Comparison of ENCODE assay signal across 8 cellular contexts in genomic region chr13:52127783-52128702, GRCh38. TPM values are rescaled to one million over a fixed set of nuclear protein-coding genes. Genes with fewer than 3 reads are reported as not detected.
DNase-seq lines count a peak whose midpoint lies in the region; ATAC-seq and TF ChIP-seq lines count a peak whose summit lies in the region.

No MANE protein-coding gene starts in this region.

- no peak overlapping the region for H2BK120ac ChIP-seq in mesendoderm (ENCODE audit: low read depth, low read length)

- H3K56ac ChIP-seq in mesendoderm (ENCODE audit: low read length) = no peak overlapping the region

- ATAC-seq in GM18517 (IDR thresholded peaks at IDR 0.05; ENCODE audit: unreplicated experiment) (peak; percentile 47), HG03442 (IDR thresholded peaks at IDR 0.05; ENCODE audit: unreplicated experiment) (peak; percentile 53)

- H3K36me3 Mint-ChIP-seq in activated CD4-positive, alpha-beta memory T cell treated with anti-CD3 and anti-CD28 coated beads, Interleukin-2, amount 10 ng/mL, durations not matched to agents 7 days and 5 days (ENCODE audit: low read depth) = peaks cover 2% of the 10 kb centered on the region
- H3K36me3 Mint-ChIP-seq in endodermal cell (ENCODE audit: low read depth) = peaks cover 26% of the 10 kb centered on the region

- no peak overlapping the region for H2BK15ac ChIP-seq in mesendoderm (replicated peaks; ENCODE audit: low read depth)

- H3K27ac Mint-ChIP-seq in activated CD4-positive, alpha-beta memory T cell treated with anti-CD3 and anti-CD28 coated beads, Interleukin-2, amount 10 ng/mL, durations not matched to agents 7 days and 5 days = no peak overlapping the region
- H3K27ac Mint-ChIP-seq in endodermal cell = peak overlapping the region; percentile 23

- peaks cover 27% of the 10 kb centered on the region for H3K36me3 ChIP-seq in endodermal cell (ENCODE audit: control insufficient read depth, insufficient read depth, low read length)
- H3K36me3 ChIP-seq in mesendoderm (ENCODE audit: control insufficient read depth, insufficient read depth, low read length) = no peaks in the 10 kb centered on the region

- no peak overlapping the region for H4K8ac ChIP-seq in mesendoderm (ENCODE audit: low read depth, low read length)

- no peak for DNase-seq in AG04449 (ENCODE audit: low read depth, low spot score)
- peak; percentile 24 for DNase-seq in NCI-H774 (lab: John Stamatoyannopoulos, UW)
- peak; percentile 59 for DNase-seq in activated CD4-positive, alpha-beta memory T cell treated with anti-CD3 and anti-CD28 coated beads, Interleukin-2, amount 10 ng/mL, durations not matched to agents 7 days and 5 days
- DNase-seq in endodermal cell = peak; percentile 88
- DNase-seq in mesendoderm = peak; percentile 81
- peak; percentile 15 for DNase-seq in stimulated activated CD8-positive, alpha-beta memory T cell treated with anti-CD3 and anti-CD28 coated beads, Interleukin-4, amount 100 ng/mL, for 24 hours (ENCODE audit: low read depth)

- CTCF ChIA-PET in AG04449 (lab: Yijun Ruan, JAX) = interaction anchor here (0.6 to 5.2 kb wide), 52 partner anchors 9 to 1003 kb away, joined by 3 to 115 read pairs (median 4); no protein-coding TSS in a partner anchor
- CTCF ChIA-PET in activated CD4-positive, alpha-beta memory T cell treated with anti-CD3 and anti-CD28 coated beads, Interleukin-2, amount 10 ng/mL, durations not matched to agents 7 days and 5 days (lab: Charles Lee) = interaction anchor here (0.5 to 3.3 kb wide), 36 partner anchors 10 to 1030 kb away, joined by 3 to 51 read pairs (median 3); partner anchors contain the start of genes ALG11, NEK3 and VPS36

- H3K23ac ChIP-seq in mesendoderm (ENCODE audit: low read length) = no peak overlapping the region

- H3K9ac ChIP-seq in endodermal cell (ENCODE audit: extremely low read depth, low read length, poor library complexity, severe bottlenecking) (no peak overlapping the region), mesendoderm (ENCODE audit: low read length) (peak overlapping the region; percentile 8)

- 2 to 5% methylated on average over 19 to 33 of the region's 33 CpGs for WGBS in endodermal cell (ENCODE audit: insufficient coverage in 1 of 2, insufficient read length in 1 of 2), 2 experiments
- no CpG with 5 or more reads among the region's 33 CpGs for WGBS in mesendoderm (ENCODE audit: extremely low coverage, insufficient coverage, low lambda C conversion rate)

- H3K4me1 ChIP-seq in endodermal cell (ENCODE audit: control insufficient read depth, insufficient read depth, low read length) (no peaks in the 10 kb centered on the region), mesendoderm (ENCODE audit: control insufficient read depth, low read depth, low read length) (no peaks in the 10 kb centered on the region)

- H3K27ac ChIP-seq in endodermal cell (ENCODE audit: low read depth, low read length) (no peak overlapping the region), mesendoderm (ENCODE audit: low read depth, low read length) (no peak overlapping the region)

- H3K27me3 ChIP-seq in endodermal cell (ENCODE audit: control insufficient read depth, insufficient read depth, low read length, poor library complexity, severe bottlenecking) = no peaks in the 10 kb centered on the region
- H3K27me3 ChIP-seq in mesendoderm (ENCODE audit: insufficient read depth, low read length, poor library complexity) = no peaks in the 10 kb centered on the region

- no peak overlapping the region for H3K4ac ChIP-seq in mesendoderm (ENCODE audit: low read depth, low read length)

- H2BK5ac ChIP-seq in mesendoderm (ENCODE audit: low read length) = no peak overlapping the region

- peaks cover 16% of the 10 kb centered on the region for H3K27me3 Mint-ChIP-seq in activated CD4-positive, alpha-beta memory T cell treated with anti-CD3 and anti-CD28 coated beads, Interleukin-2, amount 10 ng/mL, durations not matched to agents 7 days and 5 days
- H3K27me3 Mint-ChIP-seq in endodermal cell (ENCODE audit: insufficient read depth) = peaks cover 13% of the 10 kb centered on the region

- no peak overlapping the region for H4K5ac ChIP-seq in mesendoderm (ENCODE audit: low read length)

- no peak overlapping the region for H3K18ac ChIP-seq in mesendoderm (ENCODE audit: low read length)

- H3K9me3 Mint-ChIP-seq in activated CD4-positive, alpha-beta memory T cell treated with anti-CD3 and anti-CD28 coated beads, Interleukin-2, amount 10 ng/mL, durations not matched to agents 7 days and 5 days = no peaks in the 10 kb centered on the region
- H3K9me3 Mint-ChIP-seq in endodermal cell = peaks cover 5% of the 10 kb centered on the region

- no peaks in the 10 kb centered on the region for H3K9me3 ChIP-seq in endodermal cell (ENCODE audit: control insufficient read depth, low read length)

- POLR2A ChIA-PET in AG04449 (lab: Yijun Ruan, JAX) = interaction anchor here (0.9 kb wide), 1 partner anchor 323 kb away, joined by 3 read pairs; the partner anchor contains the start of gene VPS36
- POLR2A ChIA-PET in activated CD4-positive, alpha-beta memory T cell treated with anti-CD3 and anti-CD28 coated beads, Interleukin-2, amount 10 ng/mL, durations not matched to agents 7 days and 5 days (lab: Charles Lee) = interaction anchor here (1.3 kb wide), 1 partner anchor 116 kb away, joined by 5 read pairs; the partner anchor contains the start of gene ALG11

- H3K4me2 ChIP-seq in mesendoderm (ENCODE audit: low read length) = peak overlapping the region; percentile 7

- H3K79me1 ChIP-seq in mesendoderm (ENCODE audit: low read length) = no peaks in the 10 kb centered on the region

- H3K4me3 ChIP-seq in AG04449 (ENCODE audit: low read depth, low read length) = peak overlapping the region; percentile 67
- H3K4me3 ChIP-seq in endodermal cell (ENCODE audit: low read length) = peak overlapping the region; percentile 79
- H3K4me3 ChIP-seq in mesendoderm (ENCODE audit: low read length) = no peak overlapping the region

- peaks cover 15% of the 10 kb centered on the region for H3K4me1 Mint-ChIP-seq in activated CD4-positive, alpha-beta memory T cell treated with anti-CD3 and anti-CD28 coated beads, Interleukin-2, amount 10 ng/mL, durations not matched to agents 7 days and 5 days
- peaks cover 3% of the 10 kb centered on the region for H3K4me1 Mint-ChIP-seq in endodermal cell

- peak overlapping the region; percentile 66 for H3K4me3 Mint-ChIP-seq in activated CD4-positive, alpha-beta memory T cell treated with anti-CD3 and anti-CD28 coated beads, Interleukin-2, amount 10 ng/mL, durations not matched to agents 7 days and 5 days
- peak overlapping the region; percentile 60 for H3K4me3 Mint-ChIP-seq in endodermal cell

- H3K79me2 ChIP-seq in mesendoderm (ENCODE audit: control insufficient read depth, insufficient read depth, low read length) = no peaks in the 10 kb centered on the region

- no peak overlapping the region for H2AK5ac ChIP-seq in mesendoderm (ENCODE audit: low read length)

- TF ChIP-seq CTCF in AG04449 (IDR thresholded peaks at IDR 0.05; ENCODE audit: insufficient read depth, low read length, missing control alignments) (peak; percentile 66), endodermal cell (conservative IDR thresholded peaks at IDR 0.05) (peak; percentile 94)

RNA-seq across cellular contexts. Expression of gene NEK5, which starts 0.8 kb away (rescaled TPM):
- not detected for total RNA-seq in activated CD4-positive, alpha-beta memory T cell treated with anti-CD3 and anti-CD28 coated beads, Interleukin-2, amount 10 ng/mL, durations not matched to agents 7 days and 5 days
- 1 to 10 TPM; 1.4 to 1.8 TPM for total RNA-seq in endodermal cell
- polyA plus RNA-seq in endodermal cell (2013, experiment 1 of 2) = 0.50 TPM
- polyA plus RNA-seq in endodermal cell (2013, experiment 2 of 2) = 0.54 TPM
- polyA plus RNA-seq in mesendoderm (2013, experiment 1 of 2) = 0.67 TPM
- 0.64 TPM for polyA plus RNA-seq in mesendoderm (2013, experiment 2 of 2)

RNA-seq across cellular contexts. Expression of gene NEK3, which starts 31.4 kb away (rescaled TPM):
- 10 to 100 TPM in 1 of 2 experiments, 1 to 10 TPM in 1; 8.1 to 12.9 TPM for total RNA-seq in activated CD4-positive, alpha-beta memory T cell treated with anti-CD3 and anti-CD28 coated beads, Interleukin-2, amount 10 ng/mL, durations not matched to agents 7 days and 5 days
- 10 to 100 TPM; 30.7 to 48.8 TPM for total RNA-seq in endodermal cell
- polyA plus RNA-seq in endodermal cell (2013, experiment 1 of 2) = 38.5 TPM
- polyA plus RNA-seq in endodermal cell (2013, experiment 2 of 2) = 38.2 TPM
- polyA plus RNA-seq in mesendoderm (2013, experiment 1 of 2) = 26.5 TPM
- 27.1 TPM for polyA plus RNA-seq in mesendoderm (2013, experiment 2 of 2)
